Comparison of ENCODE assay signal across 1 cellular context in the genomic region with DNA sequence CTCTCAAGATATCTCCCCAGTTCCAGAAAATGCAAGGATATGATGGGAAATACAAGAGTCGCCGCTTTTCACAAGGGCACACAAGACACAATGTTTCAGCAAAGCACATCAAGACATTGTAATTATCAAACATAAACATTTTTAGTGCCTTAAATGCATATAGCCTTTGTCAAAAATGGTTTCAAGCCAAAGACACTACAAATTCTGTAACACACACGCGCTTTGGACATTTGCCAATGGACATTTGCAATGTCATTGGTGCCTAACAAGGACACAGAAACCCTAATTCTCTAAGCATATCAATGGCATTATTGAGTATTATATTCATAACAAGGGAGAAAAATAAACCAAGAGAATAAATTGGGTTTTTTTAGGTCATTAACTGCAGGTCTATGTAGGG.
TF ChIP-seq lines count a peak whose summit lies in the region.

No MANE protein-coding gene starts in this region.

TF ChIP-seq in K562, 482 proteins besides CTCF, POLR2A, EP300 and RAD21 (continued from another document and continues in another):
- TF ChIP-seq, protein P1, sequence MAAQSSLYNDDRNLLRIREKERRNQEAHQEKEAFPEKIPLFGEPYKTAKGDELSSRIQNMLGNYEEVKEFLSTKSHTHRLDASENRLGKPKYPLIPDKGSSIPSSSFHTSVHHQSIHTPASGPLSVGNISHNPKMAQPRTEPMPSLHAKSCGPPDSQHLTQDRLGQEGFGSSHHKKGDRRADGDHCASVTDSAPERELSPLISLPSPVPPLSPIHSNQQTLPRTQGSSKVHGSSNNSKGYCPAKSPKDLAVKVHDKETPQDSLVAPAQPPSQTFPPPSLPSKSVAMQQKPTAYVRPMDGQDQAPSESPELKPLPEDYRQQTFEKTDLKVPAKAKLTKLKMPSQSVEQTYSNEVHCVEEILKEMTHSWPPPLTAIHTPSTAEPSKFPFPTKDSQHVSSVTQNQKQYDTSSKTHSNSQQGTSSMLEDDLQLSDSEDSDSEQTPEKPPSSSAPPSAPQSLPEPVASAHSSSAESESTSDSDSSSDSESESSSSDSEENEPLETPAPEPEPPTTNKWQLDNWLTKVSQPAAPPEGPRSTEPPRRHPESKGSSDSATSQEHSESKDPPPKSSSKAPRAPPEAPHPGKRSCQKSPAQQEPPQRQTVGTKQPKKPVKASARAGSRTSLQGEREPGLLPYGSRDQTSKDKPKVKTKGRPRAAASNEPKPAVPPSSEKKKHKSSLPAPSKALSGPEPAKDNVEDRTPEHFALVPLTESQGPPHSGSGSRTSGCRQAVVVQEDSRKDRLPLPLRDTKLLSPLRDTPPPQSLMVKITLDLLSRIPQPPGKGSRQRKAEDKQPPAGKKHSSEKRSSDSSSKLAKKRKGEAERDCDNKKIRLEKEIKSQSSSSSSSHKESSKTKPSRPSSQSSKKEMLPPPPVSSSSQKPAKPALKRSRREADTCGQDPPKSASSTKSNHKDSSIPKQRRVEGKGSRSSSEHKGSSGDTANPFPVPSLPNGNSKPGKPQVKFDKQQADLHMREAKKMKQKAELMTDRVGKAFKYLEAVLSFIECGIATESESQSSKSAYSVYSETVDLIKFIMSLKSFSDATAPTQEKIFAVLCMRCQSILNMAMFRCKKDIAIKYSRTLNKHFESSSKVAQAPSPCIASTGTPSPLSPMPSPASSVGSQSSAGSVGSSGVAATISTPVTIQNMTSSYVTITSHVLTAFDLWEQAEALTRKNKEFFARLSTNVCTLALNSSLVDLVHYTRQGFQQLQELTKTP (IDR thresholded peaks at IDR 0.05; ENCODE audit: low read depth in 1 of 2, partially characterized antibody in 2 of 2): no peak
- peak; percentile 77 for TF ChIP-seq C11orf30 (IDR thresholded peaks at IDR 0.05; ENCODE audit: low read depth)
- TF ChIP-seq, protein P2, sequence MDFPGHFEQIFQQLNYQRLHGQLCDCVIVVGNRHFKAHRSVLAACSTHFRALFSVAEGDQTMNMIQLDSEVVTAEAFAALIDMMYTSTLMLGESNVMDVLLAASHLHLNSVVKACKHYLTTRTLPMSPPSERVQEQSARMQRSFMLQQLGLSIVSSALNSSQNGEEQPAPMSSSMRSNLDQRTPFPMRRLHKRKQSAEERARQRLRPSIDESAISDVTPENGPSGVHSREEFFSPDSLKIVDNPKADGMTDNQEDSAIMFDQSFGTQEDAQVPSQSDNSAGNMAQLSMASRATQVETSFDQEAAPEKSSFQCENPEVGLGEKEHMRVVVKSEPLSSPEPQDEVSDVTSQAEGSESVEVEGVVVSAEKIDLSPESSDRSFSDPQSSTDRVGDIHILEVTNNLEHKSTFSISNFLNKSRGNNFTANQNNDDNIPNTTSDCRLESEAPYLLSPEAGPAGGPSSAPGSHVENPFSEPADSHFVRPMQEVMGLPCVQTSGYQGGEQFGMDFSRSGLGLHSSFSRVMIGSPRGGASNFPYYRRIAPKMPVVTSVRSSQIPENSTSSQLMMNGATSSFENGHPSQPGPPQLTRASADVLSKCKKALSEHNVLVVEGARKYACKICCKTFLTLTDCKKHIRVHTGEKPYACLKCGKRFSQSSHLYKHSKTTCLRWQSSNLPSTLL (IDR thresholded peaks at IDR 0.05): no peak
- TF ChIP-seq KLF6 (CRISPR knock-in tag; IDR thresholded peaks at IDR 0.05; ENCODE audit: borderline replicate concordance): no peak
- TF ChIP-seq, protein P3, sequence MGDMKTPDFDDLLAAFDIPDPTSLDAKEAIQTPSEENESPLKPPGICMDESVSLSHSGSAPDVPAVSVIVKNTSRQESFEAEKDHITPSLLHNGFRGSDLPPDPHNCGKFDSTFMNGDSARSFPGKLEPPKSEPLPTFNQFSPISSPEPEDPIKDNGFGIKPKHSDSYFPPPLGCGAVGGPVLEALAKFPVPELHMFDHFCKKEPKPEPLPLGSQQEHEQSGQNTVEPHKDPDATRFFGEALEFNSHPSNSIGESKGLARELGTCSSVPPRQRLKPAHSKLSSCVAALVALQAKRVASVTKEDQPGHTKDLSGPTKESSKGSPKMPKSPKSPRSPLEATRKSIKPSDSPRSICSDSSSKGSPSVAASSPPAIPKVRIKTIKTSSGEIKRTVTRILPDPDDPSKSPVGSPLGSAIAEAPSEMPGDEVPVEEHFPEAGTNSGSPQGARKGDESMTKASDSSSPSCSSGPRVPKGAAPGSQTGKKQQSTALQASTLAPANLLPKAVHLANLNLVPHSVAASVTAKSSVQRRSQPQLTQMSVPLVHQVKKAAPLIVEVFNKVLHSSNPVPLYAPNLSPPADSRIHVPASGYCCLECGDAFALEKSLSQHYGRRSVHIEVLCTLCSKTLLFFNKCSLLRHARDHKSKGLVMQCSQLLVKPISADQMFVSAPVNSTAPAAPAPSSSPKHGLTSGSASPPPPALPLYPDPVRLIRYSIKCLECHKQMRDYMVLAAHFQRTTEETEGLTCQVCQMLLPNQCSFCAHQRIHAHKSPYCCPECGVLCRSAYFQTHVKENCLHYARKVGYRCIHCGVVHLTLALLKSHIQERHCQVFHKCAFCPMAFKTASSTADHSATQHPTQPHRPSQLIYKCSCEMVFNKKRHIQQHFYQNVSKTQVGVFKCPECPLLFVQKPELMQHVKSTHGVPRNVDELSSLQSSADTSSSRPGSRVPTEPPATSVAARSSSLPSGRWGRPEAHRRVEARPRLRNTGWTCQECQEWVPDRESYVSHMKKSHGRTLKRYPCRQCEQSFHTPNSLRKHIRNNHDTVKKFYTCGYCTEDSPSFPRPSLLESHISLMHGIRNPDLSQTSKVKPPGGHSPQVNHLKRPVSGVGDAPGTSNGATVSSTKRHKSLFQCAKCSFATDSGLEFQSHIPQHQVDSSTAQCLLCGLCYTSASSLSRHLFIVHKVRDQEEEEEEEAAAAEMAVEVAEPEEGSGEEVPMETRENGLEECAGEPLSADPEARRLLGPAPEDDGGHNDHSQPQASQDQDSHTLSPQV (IDR thresholded peaks at IDR 0.05): 0 out of 2 replicates have a peak, but pooled peaks have one; percentile 54
- TF ChIP-seq, protein P4, sequence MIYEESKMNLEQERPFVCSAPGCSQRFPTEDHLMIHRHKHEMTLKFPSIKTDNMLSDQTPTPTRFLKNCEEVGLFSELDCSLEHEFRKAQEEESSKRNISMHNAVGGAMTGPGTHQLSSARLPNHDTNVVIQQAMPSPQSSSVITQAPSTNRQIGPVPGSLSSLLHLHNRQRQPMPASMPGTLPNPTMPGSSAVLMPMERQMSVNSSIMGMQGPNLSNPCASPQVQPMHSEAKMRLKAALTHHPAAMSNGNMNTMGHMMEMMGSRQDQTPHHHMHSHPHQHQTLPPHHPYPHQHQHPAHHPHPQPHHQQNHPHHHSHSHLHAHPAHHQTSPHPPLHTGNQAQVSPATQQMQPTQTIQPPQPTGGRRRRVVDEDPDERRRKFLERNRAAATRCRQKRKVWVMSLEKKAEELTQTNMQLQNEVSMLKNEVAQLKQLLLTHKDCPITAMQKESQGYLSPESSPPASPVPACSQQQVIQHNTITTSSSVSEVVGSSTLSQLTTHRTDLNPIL (CRISPR knock-in tag; IDR thresholded peaks at IDR 0.05): no peak
- no peak for TF ChIP-seq POLR2G (IDR thresholded peaks at IDR 0.05; ENCODE audit: low read depth, low read length)
- no peak for TF ChIP-seq BRD9 (IDR thresholded peaks at IDR 0.05; ENCODE audit: low read depth, partially characterized antibody)
- no peak for TF ChIP-seq FOXK1 (CRISPR knock-in tag; IDR thresholded peaks at IDR 0.05; ENCODE audit: borderline replicate concordance)
- TF ChIP-seq, protein P5, sequence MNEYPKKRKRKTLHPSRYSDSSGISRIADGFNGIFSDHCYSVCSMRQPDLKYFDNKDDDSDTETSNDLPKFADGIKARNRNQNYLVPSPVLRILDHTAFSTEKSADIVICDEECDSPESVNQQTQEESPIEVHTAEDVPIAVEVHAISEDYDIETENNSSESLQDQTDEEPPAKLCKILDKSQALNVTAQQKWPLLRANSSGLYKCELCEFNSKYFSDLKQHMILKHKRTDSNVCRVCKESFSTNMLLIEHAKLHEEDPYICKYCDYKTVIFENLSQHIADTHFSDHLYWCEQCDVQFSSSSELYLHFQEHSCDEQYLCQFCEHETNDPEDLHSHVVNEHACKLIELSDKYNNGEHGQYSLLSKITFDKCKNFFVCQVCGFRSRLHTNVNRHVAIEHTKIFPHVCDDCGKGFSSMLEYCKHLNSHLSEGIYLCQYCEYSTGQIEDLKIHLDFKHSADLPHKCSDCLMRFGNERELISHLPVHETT (CRISPR knock-in tag; conservative IDR thresholded peaks at IDR 0.05 in 1 of 2, IDR thresholded peaks at IDR 0.05 in 1 of 2): no peak
- no peak for TF ChIP-seq ZNF324 (CRISPR knock-in tag; IDR thresholded peaks at IDR 0.05)
- TF ChIP-seq, protein P6, sequence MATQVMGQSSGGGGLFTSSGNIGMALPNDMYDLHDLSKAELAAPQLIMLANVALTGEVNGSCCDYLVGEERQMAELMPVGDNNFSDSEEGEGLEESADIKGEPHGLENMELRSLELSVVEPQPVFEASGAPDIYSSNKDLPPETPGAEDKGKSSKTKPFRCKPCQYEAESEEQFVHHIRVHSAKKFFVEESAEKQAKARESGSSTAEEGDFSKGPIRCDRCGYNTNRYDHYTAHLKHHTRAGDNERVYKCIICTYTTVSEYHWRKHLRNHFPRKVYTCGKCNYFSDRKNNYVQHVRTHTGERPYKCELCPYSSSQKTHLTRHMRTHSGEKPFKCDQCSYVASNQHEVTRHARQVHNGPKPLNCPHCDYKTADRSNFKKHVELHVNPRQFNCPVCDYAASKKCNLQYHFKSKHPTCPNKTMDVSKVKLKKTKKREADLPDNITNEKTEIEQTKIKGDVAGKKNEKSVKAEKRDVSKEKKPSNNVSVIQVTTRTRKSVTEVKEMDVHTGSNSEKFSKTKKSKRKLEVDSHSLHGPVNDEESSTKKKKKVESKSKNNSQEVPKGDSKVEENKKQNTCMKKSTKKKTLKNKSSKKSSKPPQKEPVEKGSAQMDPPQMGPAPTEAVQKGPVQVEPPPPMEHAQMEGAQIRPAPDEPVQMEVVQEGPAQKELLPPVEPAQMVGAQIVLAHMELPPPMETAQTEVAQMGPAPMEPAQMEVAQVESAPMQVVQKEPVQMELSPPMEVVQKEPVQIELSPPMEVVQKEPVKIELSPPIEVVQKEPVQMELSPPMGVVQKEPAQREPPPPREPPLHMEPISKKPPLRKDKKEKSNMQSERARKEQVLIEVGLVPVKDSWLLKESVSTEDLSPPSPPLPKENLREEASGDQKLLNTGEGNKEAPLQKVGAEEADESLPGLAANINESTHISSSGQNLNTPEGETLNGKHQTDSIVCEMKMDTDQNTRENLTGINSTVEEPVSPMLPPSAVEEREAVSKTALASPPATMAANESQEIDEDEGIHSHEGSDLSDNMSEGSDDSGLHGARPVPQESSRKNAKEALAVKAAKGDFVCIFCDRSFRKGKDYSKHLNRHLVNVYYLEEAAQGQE (CRISPR knock-in tag; IDR thresholded peaks at IDR 0.05; ENCODE audit: low read depth): no peak
- no peak for TF ChIP-seq COPS2 (conservative IDR thresholded peaks at IDR 0.05)
- TF ChIP-seq KLF10 (CRISPR knock-in tag; IDR thresholded peaks at IDR 0.05): no peak
- TF ChIP-seq MEF2A (IDR thresholded peaks at IDR 0.05; ENCODE audit: control insufficient read depth, low read depth, low read length): no peak
- TF ChIP-seq HOXB6 (CRISPR knock-in tag; IDR thresholded peaks at IDR 0.05; ENCODE audit: borderline replicate concordance): no peak
- TF ChIP-seq MAFF (IDR thresholded peaks at IDR 0.05; ENCODE audit: low read length): peak; percentile 58; the same call in 1 of the 2 replicates
- TF ChIP-seq, protein P7, sequence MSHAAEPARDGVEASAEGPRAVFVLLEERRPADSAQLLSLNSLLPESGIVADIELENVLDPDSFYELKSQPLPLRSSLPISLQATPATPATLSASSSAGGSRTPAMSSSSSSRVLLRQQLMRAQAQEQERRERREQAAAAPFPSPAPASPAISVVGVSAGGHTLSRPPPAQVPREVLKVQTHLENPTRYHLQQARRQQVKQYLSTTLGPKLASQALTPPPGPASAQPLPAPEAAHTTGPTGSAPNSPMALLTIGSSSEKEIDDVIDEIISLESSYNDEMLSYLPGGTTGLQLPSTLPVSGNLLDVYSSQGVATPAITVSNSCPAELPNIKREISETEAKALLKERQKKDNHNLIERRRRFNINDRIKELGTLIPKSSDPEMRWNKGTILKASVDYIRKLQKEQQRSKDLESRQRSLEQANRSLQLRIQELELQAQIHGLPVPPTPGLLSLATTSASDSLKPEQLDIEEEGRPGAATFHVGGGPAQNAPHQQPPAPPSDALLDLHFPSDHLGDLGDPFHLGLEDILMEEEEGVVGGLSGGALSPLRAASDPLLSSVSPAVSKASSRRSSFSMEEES (CRISPR knock-in tag; IDR thresholded peaks at IDR 0.05): no peak
- no peak for TF ChIP-seq ZSCAN32 (CRISPR knock-in tag; IDR thresholded peaks at IDR 0.05)
- TF ChIP-seq KDM4B (IDR thresholded peaks at IDR 0.05; ENCODE audit: borderline replicate concordance in 2 of 2, low read depth in 1 of 2): no peak
- no peak for TF ChIP-seq GABPA (tag; conservative IDR thresholded peaks at IDR 0.05; ENCODE audit: low read depth)
- TF ChIP-seq SMARCA4 (IDR thresholded peaks at IDR 0.05): peak; percentile 62
- peak; percentile 54; the same call in 1 of the 2 replicates for TF ChIP-seq DPF2 (IDR thresholded peaks at IDR 0.05)
- TF ChIP-seq NFIC (IDR thresholded peaks at IDR 0.05): peak; percentile 95
- no peak for TF ChIP-seq RBFOX2 (IDR thresholded peaks at IDR 0.05; ENCODE audit: low read depth, low read length)
- no peak for TF ChIP-seq ZNF282 (CRISPR knock-in tag; IDR thresholded peaks at IDR 0.05)
- no peak for TF ChIP-seq ZNF507 (tag; conservative IDR thresholded peaks at IDR 0.05)
- peak; percentile 74 for TF ChIP-seq MAFG (tag; conservative IDR thresholded peaks at IDR 0.05)
- TF ChIP-seq ZNF316 (IDR thresholded peaks at IDR 0.05): peak; percentile 64
- TF ChIP-seq, protein P8, sequence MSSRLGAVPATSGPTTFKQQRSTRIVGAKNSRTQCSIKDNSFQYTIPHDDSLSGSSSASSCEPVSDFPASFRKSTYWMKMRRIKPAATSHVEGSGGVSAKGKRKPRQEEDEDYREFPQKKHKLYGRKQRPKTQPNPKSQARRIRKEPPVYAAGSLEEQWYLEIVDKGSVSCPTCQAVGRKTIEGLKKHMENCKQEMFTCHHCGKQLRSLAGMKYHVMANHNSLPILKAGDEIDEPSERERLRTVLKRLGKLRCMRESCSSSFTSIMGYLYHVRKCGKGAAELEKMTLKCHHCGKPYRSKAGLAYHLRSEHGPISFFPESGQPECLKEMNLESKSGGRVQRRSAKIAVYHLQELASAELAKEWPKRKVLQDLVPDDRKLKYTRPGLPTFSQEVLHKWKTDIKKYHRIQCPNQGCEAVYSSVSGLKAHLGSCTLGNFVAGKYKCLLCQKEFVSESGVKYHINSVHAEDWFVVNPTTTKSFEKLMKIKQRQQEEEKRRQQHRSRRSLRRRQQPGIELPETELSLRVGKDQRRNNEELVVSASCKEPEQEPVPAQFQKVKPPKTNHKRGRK (tag; IDR thresholded peaks at IDR 0.05): no peak
- TF ChIP-seq SIN3B (IDR thresholded peaks at IDR 0.05; ENCODE audit: low read depth): no peak
- no peak for TF ChIP-seq YY1 (IDR thresholded peaks at IDR 0.05; ENCODE audit: borderline replicate concordance in 1 of 3, control insufficient read depth in 1 of 3, extremely low read depth in 1 of 3, insufficient read depth in 3 of 3, insufficient read length in 1 of 3, insufficient replicate concordance in 2 of 3, low read depth in 1 of 3, low read length in 2 of 3)
- TF ChIP-seq, protein P9, sequence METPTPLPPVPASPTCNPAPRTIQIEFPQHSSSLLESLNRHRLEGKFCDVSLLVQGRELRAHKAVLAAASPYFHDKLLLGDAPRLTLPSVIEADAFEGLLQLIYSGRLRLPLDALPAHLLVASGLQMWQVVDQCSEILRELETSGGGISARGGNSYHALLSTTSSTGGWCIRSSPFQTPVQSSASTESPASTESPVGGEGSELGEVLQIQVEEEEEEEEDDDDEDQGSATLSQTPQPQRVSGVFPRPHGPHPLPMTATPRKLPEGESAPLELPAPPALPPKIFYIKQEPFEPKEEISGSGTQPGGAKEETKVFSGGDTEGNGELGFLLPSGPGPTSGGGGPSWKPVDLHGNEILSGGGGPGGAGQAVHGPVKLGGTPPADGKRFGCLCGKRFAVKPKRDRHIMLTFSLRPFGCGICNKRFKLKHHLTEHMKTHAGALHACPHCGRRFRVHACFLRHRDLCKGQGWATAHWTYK (CRISPR knock-in tag; IDR thresholded peaks at IDR 0.05): no peak
- no peak for TF ChIP-seq GABPB2 (CRISPR knock-in tag; conservative IDR thresholded peaks at IDR 0.05)
- TF ChIP-seq SMARCB1 (IDR thresholded peaks at IDR 0.05; ENCODE audit: insufficient read length, low read depth): no peak
- TF ChIP-seq SMARCE1 (IDR thresholded peaks at IDR 0.05): no peak
- no peak for TF ChIP-seq PTRF (tag; IDR thresholded peaks at IDR 0.05)
